23 cellular contexts compared by ENCODE assay signal in genomic region chr14:48568252-48568651, GRCh38.
"Had no signal": no experiment of that assay in that cellular context is flagged by ENCODE, and none has a peak within 500 bp of the region (broad histone marks: within the 10 kb centered on the region; RNA-seq: fewer than 3 reads in every experiment).

No MANE protein-coding gene starts in this region.

- H3K9me3 ChIP-seq: neutrophil, pancreas, prostate gland, right atrium auricular region, thoracic aorta, thyroid gland, vagina had no signal

- DNase-seq: naive thymus-derived CD4-positive, alpha-beta T cell; natural killer cell; nucleus accumbens; pancreas; retina; stimulated activated CD4-positive, alpha-beta T cell treated with anti-CD3 and anti-CD28 coated beads, Interleukin-15, amount 100 ng/mL, for 24 hours; stimulated activated CD4-positive, alpha-beta T cell treated with anti-CD3 and anti-CD28 coated beads, Interleukin-2, amount 100 ng/mL, for 24 hours; stimulated activated CD4-positive, alpha-beta T cell treated with anti-CD3 and anti-CD28 coated beads, Interleukin-2, amount 100 ng/mL, for 48 hours; stimulated activated CD4-positive, alpha-beta T cell treated with anti-CD3 and anti-CD28 coated beads, Interleukin-4, amount 100 ng/mL, for 24 hours; stimulated activated naive B cell treated with anti-CD40 and anti-IgM and Interleukin-4, amounts not matched to agents 10 μg/mL and 1 μg/mL and 100 μg/mL, for 72 hours; stimulated activated naive CD4-positive, alpha-beta T cell treated with Interleukin-2 at 50 U/mL for 16 hours; stomach; thyroid gland; upper lobe of left lung had no signal

- H3K4me1 ChIP-seq: pancreas, prostate gland, right atrium auricular region, stomach, thyroid gland, tibial nerve, upper lobe of left lung, vagina had no signal

- H3K27me3 ChIP-seq: neutrophil, pancreas, right atrium auricular region, stomach, thyroid gland, tibial nerve, upper lobe of left lung, vagina had no signal

- ATAC-seq: naive thymus-derived CD4-positive, alpha-beta T cell; natural killer cell; pancreas; sciatic nerve; stimulated activated effector memory CD8-positive, alpha-beta T cell treated with anti-CD3 and anti-CD28 coated beads, Interleukin-12 subunit alpha, Interleukin-12 subunit beta, amount 100 ng/mL, for 72 hours; stimulated activated naive B cell treated with anti-CD40 and anti-IgM and Interleukin-4, amounts not matched to agents 10 μg/mL and 1 μg/mL and 100 μg/mL, for 72 hours had no signal

- H3K36me3 ChIP-seq: neutrophil, pancreas, prostate gland, right atrium auricular region, stomach, thoracic aorta, thyroid gland, tibial nerve, upper lobe of left lung, vagina had no signal

- H3K4me3 ChIP-seq: pancreas, prostate gland, right atrium auricular region, skin epidermis, stomach, thoracic aorta, thyroid gland, tibial nerve, upper lobe of left lung, vagina had no signal

- H3K27ac ChIP-seq: neutrophil, pancreas, prostate gland, right atrium auricular region, skin epidermis, stomach, thoracic aorta, thyroid gland, tibial nerve, upper lobe of left lung, vagina had no signal
